1 cellular context compared by ENCODE assay signal in genomic region chr7:876077-876971, GRCh38.
TF ChIP-seq lines count a peak whose summit lies in the region.

A gene with protein sequence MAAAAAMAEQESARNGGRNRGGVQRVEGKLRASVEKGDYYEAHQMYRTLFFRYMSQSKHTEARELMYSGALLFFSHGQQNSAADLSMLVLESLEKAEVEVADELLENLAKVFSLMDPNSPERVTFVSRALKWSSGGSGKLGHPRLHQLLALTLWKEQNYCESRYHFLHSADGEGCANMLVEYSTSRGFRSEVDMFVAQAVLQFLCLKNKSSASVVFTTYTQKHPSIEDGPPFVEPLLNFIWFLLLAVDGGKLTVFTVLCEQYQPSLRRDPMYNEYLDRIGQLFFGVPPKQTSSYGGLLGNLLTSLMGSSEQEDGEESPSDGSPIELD (plus strand): TSS chr7:876554. CDS start chr7:876646, 92 bp downstream.

TF ChIP-seq in HepG2, 621 proteins besides CTCF, POLR2A, EP300 and RAD21 (continued from another document and continues in another):
- TF ChIP-seq, protein P1, sequence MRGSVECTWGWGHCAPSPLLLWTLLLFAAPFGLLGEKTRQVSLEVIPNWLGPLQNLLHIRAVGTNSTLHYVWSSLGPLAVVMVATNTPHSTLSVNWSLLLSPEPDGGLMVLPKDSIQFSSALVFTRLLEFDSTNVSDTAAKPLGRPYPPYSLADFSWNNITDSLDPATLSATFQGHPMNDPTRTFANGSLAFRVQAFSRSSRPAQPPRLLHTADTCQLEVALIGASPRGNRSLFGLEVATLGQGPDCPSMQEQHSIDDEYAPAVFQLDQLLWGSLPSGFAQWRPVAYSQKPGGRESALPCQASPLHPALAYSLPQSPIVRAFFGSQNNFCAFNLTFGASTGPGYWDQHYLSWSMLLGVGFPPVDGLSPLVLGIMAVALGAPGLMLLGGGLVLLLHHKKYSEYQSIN (CRISPR knock-in tag; IDR thresholded peaks at IDR 0.05; ENCODE audit: borderline replicate concordance), result no peak
- peak; percentile 15; the same call in 1 of the 2 replicates for TF ChIP-seq DMAP1 (CRISPR knock-in tag; IDR thresholded peaks at IDR 0.05)
- no peak; the same call in 1 of the 2 replicates for TF ChIP-seq TOE1 (CRISPR knock-in tag; IDR thresholded peaks at IDR 0.05)
- TF ChIP-seq, protein P2, sequence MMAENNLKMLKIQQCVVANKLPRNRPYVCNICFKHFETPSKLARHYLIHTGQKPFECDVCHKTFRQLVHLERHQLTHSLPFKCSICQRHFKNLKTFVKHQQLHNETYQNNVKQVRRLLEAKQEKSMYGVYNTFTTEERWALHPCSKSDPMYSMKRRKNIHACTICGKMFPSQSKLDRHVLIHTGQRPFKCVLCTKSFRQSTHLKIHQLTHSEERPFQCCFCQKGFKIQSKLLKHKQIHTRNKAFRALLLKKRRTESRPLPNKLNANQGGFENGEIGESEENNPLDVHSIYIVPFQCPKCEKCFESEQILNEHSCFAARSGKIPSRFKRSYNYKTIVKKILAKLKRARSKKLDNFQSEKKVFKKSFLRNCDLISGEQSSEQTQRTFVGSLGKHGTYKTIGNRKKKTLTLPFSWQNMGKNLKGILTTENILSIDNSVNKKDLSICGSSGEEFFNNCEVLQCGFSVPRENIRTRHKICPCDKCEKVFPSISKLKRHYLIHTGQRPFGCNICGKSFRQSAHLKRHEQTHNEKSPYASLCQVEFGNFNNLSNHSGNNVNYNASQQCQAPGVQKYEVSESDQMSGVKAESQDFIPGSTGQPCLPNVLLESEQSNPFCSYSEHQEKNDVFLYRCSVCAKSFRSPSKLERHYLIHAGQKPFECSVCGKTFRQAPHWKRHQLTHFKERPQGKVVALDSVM (CRISPR knock-in tag; IDR thresholded peaks at IDR 0.05), result peak; percentile 46; the same call in 1 of the 2 replicates
- TF ChIP-seq ZNF350 (CRISPR knock-in tag; IDR thresholded peaks at IDR 0.05; ENCODE audit: borderline replicate concordance, low read depth), result no peak
- no peak for TF ChIP-seq MTF2 (CRISPR knock-in tag; IDR thresholded peaks at IDR 0.05; ENCODE audit: borderline replicate concordance)
- no peak for TF ChIP-seq JUNB (CRISPR knock-in tag; IDR thresholded peaks at IDR 0.05; ENCODE audit: borderline replicate concordance)
- no peak for TF ChIP-seq ZSCAN20 (CRISPR knock-in tag; IDR thresholded peaks at IDR 0.05; ENCODE audit: borderline replicate concordance)
- peak; percentile 84; the same call in 1 of the 2 replicates for TF ChIP-seq KDM2A (CRISPR knock-in tag; IDR thresholded peaks at IDR 0.05; ENCODE audit: borderline replicate concordance, low read depth)
- TF ChIP-seq KDM5B (CRISPR knock-in tag; IDR thresholded peaks at IDR 0.05; ENCODE audit: borderline replicate concordance), result peak; percentile 85; the same call in 1 of the 2 replicates
- 0 out of 2 replicates have a peak, but pooled peaks have one; percentile 48 for TF ChIP-seq NFAT5 (CRISPR knock-in tag; IDR thresholded peaks at IDR 0.05)
- TF ChIP-seq, protein P3, sequence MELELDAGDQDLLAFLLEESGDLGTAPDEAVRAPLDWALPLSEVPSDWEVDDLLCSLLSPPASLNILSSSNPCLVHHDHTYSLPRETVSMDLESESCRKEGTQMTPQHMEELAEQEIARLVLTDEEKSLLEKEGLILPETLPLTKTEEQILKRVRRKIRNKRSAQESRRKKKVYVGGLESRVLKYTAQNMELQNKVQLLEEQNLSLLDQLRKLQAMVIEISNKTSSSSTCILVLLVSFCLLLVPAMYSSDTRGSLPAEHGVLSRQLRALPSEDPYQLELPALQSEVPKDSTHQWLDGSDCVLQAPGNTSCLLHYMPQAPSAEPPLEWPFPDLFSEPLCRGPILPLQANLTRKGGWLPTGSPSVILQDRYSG (CRISPR knock-in tag; IDR thresholded peaks at IDR 0.05), result peak; percentile 22; the same call in 1 of the 2 replicates
- no peak for TF ChIP-seq FOXO4 (CRISPR knock-in tag; conservative IDR thresholded peaks at IDR 0.05)
- TF ChIP-seq NAIF1 (CRISPR knock-in tag; IDR thresholded peaks at IDR 0.05; ENCODE audit: borderline replicate concordance), result no peak
- TF ChIP-seq ZNF280D (CRISPR knock-in tag; IDR thresholded peaks at IDR 0.05), result no peak
- no peak for TF ChIP-seq ZNF282 (IDR thresholded peaks at IDR 0.05; ENCODE audit: partially characterized antibody)
- TF ChIP-seq ZNF136 (CRISPR knock-in tag; IDR thresholded peaks at IDR 0.05; ENCODE audit: low read depth), result no peak
- 0 out of 2 replicates have a peak, but pooled peaks have one; percentile 46 for TF ChIP-seq REPIN1 (CRISPR knock-in tag; IDR thresholded peaks at IDR 0.05; ENCODE audit: borderline replicate concordance, low read depth)
- TF ChIP-seq, protein P4, sequence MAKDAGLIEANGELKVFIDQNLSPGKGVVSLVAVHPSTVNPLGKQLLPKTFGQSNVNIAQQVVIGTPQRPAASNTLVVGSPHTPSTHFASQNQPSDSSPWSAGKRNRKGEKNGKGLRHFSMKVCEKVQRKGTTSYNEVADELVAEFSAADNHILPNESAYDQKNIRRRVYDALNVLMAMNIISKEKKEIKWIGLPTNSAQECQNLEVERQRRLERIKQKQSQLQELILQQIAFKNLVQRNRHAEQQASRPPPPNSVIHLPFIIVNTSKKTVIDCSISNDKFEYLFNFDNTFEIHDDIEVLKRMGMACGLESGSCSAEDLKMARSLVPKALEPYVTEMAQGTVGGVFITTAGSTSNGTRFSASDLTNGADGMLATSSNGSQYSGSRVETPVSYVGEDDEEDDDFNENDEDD (CRISPR knock-in tag; IDR thresholded peaks at IDR 0.05; ENCODE audit: borderline replicate concordance), result peak; percentile 89; the same call in 1 of the 2 replicates
- TF ChIP-seq, protein P5, sequence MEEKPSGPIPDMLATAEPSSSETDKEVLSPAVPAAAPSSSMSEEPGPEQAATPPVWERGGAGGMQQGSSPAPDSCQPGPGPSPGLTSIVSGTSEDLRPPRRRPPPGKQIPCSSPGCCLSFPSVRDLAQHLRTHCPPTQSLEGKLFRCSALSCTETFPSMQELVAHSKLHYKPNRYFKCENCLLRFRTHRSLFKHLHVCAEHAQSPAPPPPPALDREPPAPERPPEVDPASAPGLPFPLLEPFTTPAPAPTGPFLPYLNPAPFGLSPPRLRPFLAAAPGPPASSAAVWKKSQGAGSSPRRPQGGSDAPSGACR (CRISPR knock-in tag; IDR thresholded peaks at IDR 0.05), result no peak
- no peak; the same call in 1 of the 2 replicates for TF ChIP-seq ZNF772 (CRISPR knock-in tag; IDR thresholded peaks at IDR 0.05)
- TF ChIP-seq FOXP4 (CRISPR knock-in tag; IDR thresholded peaks at IDR 0.05), result peak; percentile 51; the same call in 1 of the 2 replicates
- no peak for TF ChIP-seq ZNF775 (CRISPR knock-in tag; IDR thresholded peaks at IDR 0.05; ENCODE audit: borderline replicate concordance)
- peak; percentile 46 for TF ChIP-seq FOXA3 (CRISPR knock-in tag; IDR thresholded peaks at IDR 0.05)
- no peak for TF ChIP-seq ZNF503 (CRISPR knock-in tag; IDR thresholded peaks at IDR 0.05)
- TF ChIP-seq SNAI1 (CRISPR knock-in tag; IDR thresholded peaks at IDR 0.05; ENCODE audit: borderline replicate concordance), result no peak
- TF ChIP-seq, protein P6, sequence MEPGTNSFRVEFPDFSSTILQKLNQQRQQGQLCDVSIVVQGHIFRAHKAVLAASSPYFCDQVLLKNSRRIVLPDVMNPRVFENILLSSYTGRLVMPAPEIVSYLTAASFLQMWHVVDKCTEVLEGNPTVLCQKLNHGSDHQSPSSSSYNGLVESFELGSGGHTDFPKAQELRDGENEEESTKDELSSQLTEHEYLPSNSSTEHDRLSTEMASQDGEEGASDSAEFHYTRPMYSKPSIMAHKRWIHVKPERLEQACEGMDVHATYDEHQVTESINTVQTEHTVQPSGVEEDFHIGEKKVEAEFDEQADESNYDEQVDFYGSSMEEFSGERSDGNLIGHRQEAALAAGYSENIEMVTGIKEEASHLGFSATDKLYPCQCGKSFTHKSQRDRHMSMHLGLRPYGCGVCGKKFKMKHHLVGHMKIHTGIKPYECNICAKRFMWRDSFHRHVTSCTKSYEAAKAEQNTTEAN (CRISPR knock-in tag; conservative IDR thresholded peaks at IDR 0.05), result peak; percentile 52; the same call in 1 of the 2 replicates
- TF ChIP-seq ZNF160 (CRISPR knock-in tag; IDR thresholded peaks at IDR 0.05), result 0 out of 2 replicates have a peak, but pooled peaks have one; percentile 14
- no peak for TF ChIP-seq HHEX (CRISPR knock-in tag; IDR thresholded peaks at IDR 0.05)
